11 cellular contexts compared by ENCODE assay signal in genomic region chr7:95886501-95887090, GRCh38.
A peak's percentile ranks its signal among the peaks of the same experiment; 100 is the strongest.
DNase-seq lines count a peak whose midpoint lies in the region; FAIRE-seq and TF ChIP-seq lines count a peak whose summit lies in the region.
"Had no signal": no experiment of that assay in that cellular context is flagged by ENCODE, and none has a peak within 500 bp of the region (broad histone marks: within the 10 kb centered on the region; RNA-seq: fewer than 3 reads in every experiment).

No MANE protein-coding gene starts in this region.

- H3K36me3 Mint-ChIP-seq in glutamatergic neuron (ENCODE audit: unreplicated experiment), result peaks cover 4% of the 10 kb centered on the region
- no peaks in the 10 kb centered on the region for H3K36me3 Mint-ChIP-seq in activated CD4-positive, alpha-beta memory T cell treated with anti-CD3 and anti-CD28 coated beads for 36 hours

- H3K27ac Mint-ChIP-seq in glutamatergic neuron (ENCODE audit: unreplicated experiment), result no peak overlapping the region
- no peak overlapping the region for H3K27ac Mint-ChIP-seq in activated CD4-positive, alpha-beta memory T cell treated with anti-CD3 and anti-CD28 coated beads for 36 hours

- no peak for TF ChIP-seq POLR2A in GM12891 (IDR thresholded peaks at IDR 0.05; ENCODE audit: low read depth, low read length)

- no peak for TF ChIP-seq CTCF in glutamatergic neuron (IDR thresholded peaks at IDR 0.05; ENCODE audit: partially characterized antibody, unreplicated experiment)

- FAIRE-seq in GM12891 (lab: Jason Lieb, UNC), result no peak
- FAIRE-seq: colon had no signal

- H3K4me1 Mint-ChIP-seq in glutamatergic neuron (ENCODE audit: low read depth, unreplicated experiment), result no peaks in the 10 kb centered on the region
- H3K4me1 Mint-ChIP-seq in activated CD4-positive, alpha-beta memory T cell treated with anti-CD3 and anti-CD28 coated beads for 36 hours (ENCODE audit: low read depth), result no peaks in the 10 kb centered on the region

- DNase-seq in GM12891 (ENCODE audit: insufficient read length, low spot score) (no peak), NCI-H2029 (lab: John Stamatoyannopoulos, UW) (peak; percentile 88), astrocyte of the hippocampus (ENCODE audit: low read depth, low spot score) (peak; percentile 16), medulla oblongata (ENCODE audit: extremely low spot score) (peak; percentile 45), germinal center (ENCODE audit: low spot score) (no peak), glutamatergic neuron (no peak), retina (no peak)
- no peak for DNase-seq in activated CD4-positive, alpha-beta memory T cell treated with anti-CD3 and anti-CD28 coated beads for 36 hours
- DNase-seq: left cardiac atrium; stimulated activated naive CD4-positive, alpha-beta T cell had no signal

- CTCF ChIA-PET in activated CD4-positive, alpha-beta memory T cell treated with anti-CD3 and anti-CD28 coated beads for 36 hours (lab: Charles Lee), result no interaction called here

- intact Hi-C loops in activated CD4-positive, alpha-beta memory T cell treated with anti-CD3 and anti-CD28 coated beads for 36 hours (cut with micrococcal nuclease), result no loop called here

- no peak overlapping the region for H3K4me3 Mint-ChIP-seq in glutamatergic neuron (ENCODE audit: unreplicated experiment)
- no peak overlapping the region for H3K4me3 Mint-ChIP-seq in activated CD4-positive, alpha-beta memory T cell treated with anti-CD3 and anti-CD28 coated beads for 36 hours

- H3K9me3 Mint-ChIP-seq in glutamatergic neuron (ENCODE audit: unreplicated experiment), result no peaks in the 10 kb centered on the region
- H3K9me3 Mint-ChIP-seq in activated CD4-positive, alpha-beta memory T cell treated with anti-CD3 and anti-CD28 coated beads for 36 hours, result no peaks in the 10 kb centered on the region

- POLR2A ChIA-PET in activated CD4-positive, alpha-beta memory T cell treated with anti-CD3 and anti-CD28 coated beads for 36 hours (lab: Charles Lee), result no interaction called here

- no peaks in the 10 kb centered on the region for H3K27me3 Mint-ChIP-seq in glutamatergic neuron (ENCODE audit: unreplicated experiment)
- H3K27me3 Mint-ChIP-seq in activated CD4-positive, alpha-beta memory T cell treated with anti-CD3 and anti-CD28 coated beads for 36 hours, result no peaks in the 10 kb centered on the region

TF ChIP-seq in GM12891, 5 proteins besides CTCF, POLR2A, EP300 and RAD21:
- TF ChIP-seq POLR2AphosphoS5 (IDR thresholded peaks at IDR 0.05; ENCODE audit: low read depth, low read length) (no peak), PAX5 (IDR thresholded peaks at IDR 0.05; ENCODE audit: insufficient read depth, low read length, severe bottlenecking) (no peak), POU2F2 (IDR thresholded peaks at IDR 0.05; ENCODE audit: low read depth, low read length) (no peak), TAF1 (IDR thresholded peaks at IDR 0.05; ENCODE audit: low read depth, low read length) (no peak), SPI1 (IDR thresholded peaks at IDR 0.05; ENCODE audit: low read depth, low read length) (0 out of 2 replicates have a peak, but pooled peaks have one; percentile 2)

Comparison
In these comparisons a context has a peak if more than half of its experiments do, and no peak if none do; other contexts are left out.
1. DNase-seq: peak in NCI-H2029 (single experiment), astrocyte of the hippocampus (single experiment) and medulla oblongata (single experiment); none in GM12891 (single experiment), germinal center (single experiment), glutamatergic neuron (single experiment), activated CD4-positive, alpha-beta memory T cell treated with anti-CD3 and anti-CD28 coated beads for 36 hours (single experiment) and retina (single experiment).